ENCODE assay signal across 1 cellular context in genomic region chr9:21028476-21028875, GRCh38.
A peak's percentile ranks its signal among the peaks of the same experiment; 100 is the strongest.
TF ChIP-seq lines count a peak whose summit lies in the region.

No MANE protein-coding gene starts in this region.

TF ChIP-seq in IMR-90, 13 proteins besides CTCF, POLR2A, EP300 and RAD21:
- TF ChIP-seq MAFK (IDR thresholded peaks at IDR 0.05; ENCODE audit: low read depth, low read length) (peak; percentile 64; the same call in 1 of the 2 replicates), FOS (IDR thresholded peaks at IDR 0.05; ENCODE audit: low read depth, low read length) (no peak), BHLHE40 (IDR thresholded peaks at IDR 0.05; ENCODE audit: low read depth, low read length) (peak; percentile 84)
